ENCODE assay signal across 34 cellular contexts in genomic region chr16:75726390-75726789, GRCh38. TPM values are rescaled to one million over a fixed set of nuclear protein-coding genes. Genes with fewer than 3 reads are reported as not detected.
"Had no signal": no experiment of that assay in that cellular context is flagged by ENCODE, and none has a peak within 500 bp of the region (broad histone marks: within the 10 kb centered on the region; RNA-seq: fewer than 3 reads in every experiment).

CPHXL (minus strand) TSS chr16:75726490; CDS start chr16:75726442, 48 bp downstream.

- DNase-seq: dermis blood vessel endothelial cell; dorsolateral prefrontal cortex; effector CD8-positive, alpha-beta T cell; effector memory CD8-positive, alpha-beta T cell; endodermal cell; erythroblast; esophagus squamous epithelium; foreskin fibroblast; foreskin melanocyte; gastrocnemius medialis; glutamatergic neuron; head of caudate nucleus; heart right ventricle; hippocampal formation; left cardiac atrium; left lung; left ventricle myocardium superior; lower lobe of right lung; mesenchymal stem cell; mucosa of descending colon had no signal

- H3K36me3 ChIP-seq: esophagus squamous epithelium, gastrocnemius medialis, heart right ventricle, left lung, lower lobe of right lung had no signal

- ATAC-seq: effector memory CD8-positive, alpha-beta T cell; esophagus mucosa; gastrocnemius medialis; heart right ventricle; left cardiac atrium; left lung; left ventricle myocardium superior; lower lobe of right lung had no signal

- FAIRE-seq: colon, endometrium, islet of Langerhans, keratinocyte had no signal

- H3K27me3 ChIP-seq: dorsolateral prefrontal cortex, esophagus squamous epithelium, gastrocnemius medialis, heart right ventricle, left lung had no signal

- H3K27ac ChIP-seq: coronary artery, dorsolateral prefrontal cortex, epithelial cell of prostate, esophagus squamous epithelium, gastrocnemius medialis, heart right ventricle, left lung, lower lobe of right lung had no signal

- H3K4me3 ChIP-seq: coronary artery, dorsolateral prefrontal cortex, esophagus squamous epithelium, gastrocnemius medialis, heart right ventricle, left lung, lower lobe of right lung, mucosa of descending colon had no signal

- H3K9me3 ChIP-seq: esophagus squamous epithelium, gastrocnemius medialis, lower lobe of right lung, mucosa of descending colon had no signal

- H3K4me1 ChIP-seq: esophagus squamous epithelium, gastrocnemius medialis, heart right ventricle, left lung, lower lobe of right lung had no signal

RNA-seq across cellular contexts. Expression of gene CPHXL, which starts in this region (rescaled TPM):
- total RNA-seq: dermis blood vessel endothelial cell, dorsolateral prefrontal cortex, endodermal cell, esophagus mucosa, esophagus squamous epithelium, gastrocnemius medialis, glomerular endothelial cell, heart right ventricle, kidney epithelial cell, left cardiac atrium, left lung, left ventricle myocardium superior, lower leg skin, lower lobe of right lung, lung microvascular endothelial cell, mesenteric fat pad, mesothelial cell of epicardium, mucosa of descending colon, myocyte had no signal
- polyA plus RNA-seq: heart right ventricle, keratinocyte had no signal
